1 cellular context compared by ENCODE assay signal in the genomic region with DNA sequence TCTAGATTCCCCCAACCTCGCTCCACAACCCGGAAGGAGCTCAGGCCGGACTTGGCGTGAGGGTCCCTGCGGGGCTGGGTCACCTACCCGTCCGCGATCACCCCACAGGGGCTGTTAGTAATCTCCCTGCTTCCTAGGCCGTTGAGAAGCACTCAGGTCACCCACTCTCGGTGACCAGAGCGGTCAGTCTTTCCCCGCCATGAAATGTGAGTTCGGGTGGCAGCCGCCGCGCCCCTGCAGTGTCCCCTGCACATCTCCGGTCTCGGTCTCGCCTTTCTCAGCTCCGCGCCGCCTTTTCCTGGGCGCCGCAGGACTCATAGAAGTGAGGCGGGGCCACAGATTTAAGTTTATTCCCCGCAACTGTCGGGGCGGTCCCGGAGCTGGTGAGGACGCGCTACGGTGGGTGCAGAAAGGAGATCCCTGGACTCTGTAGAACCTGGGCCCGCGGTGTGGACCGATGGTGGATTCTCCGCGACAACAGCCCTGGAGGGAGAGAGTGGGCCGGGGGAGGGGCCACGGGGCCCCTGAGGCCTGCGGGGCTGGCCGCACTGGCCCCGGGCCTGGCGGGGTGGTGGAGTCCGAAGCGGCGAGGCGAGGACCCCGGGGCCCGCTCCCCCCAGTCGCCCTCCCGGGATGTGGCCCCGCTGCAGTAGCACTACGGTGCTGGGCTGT.
TF ChIP-seq lines count a peak whose summit lies in the region.

No MANE protein-coding gene starts in this region.

TF ChIP-seq in K562, 482 proteins besides CTCF, POLR2A, EP300 and RAD21 (continued from another document):
- TF ChIP-seq ZNF830 (CRISPR knock-in tag; IDR thresholded peaks at IDR 0.05) (no peak), HOXB6 (CRISPR knock-in tag; IDR thresholded peaks at IDR 0.05; ENCODE audit: borderline replicate concordance) (no peak), ESRRA (IDR thresholded peaks at IDR 0.05; ENCODE audit: borderline replicate concordance, low read depth) (no peak), SMAD1 (IDR thresholded peaks at IDR 0.05; ENCODE audit: low read depth, low read length, partially characterized antibody) (no peak), ZFP36 (IDR thresholded peaks at IDR 0.05; ENCODE audit: low read depth, low read length, partially characterized antibody) (no peak)
- TF ChIP-seq, protein P1, sequence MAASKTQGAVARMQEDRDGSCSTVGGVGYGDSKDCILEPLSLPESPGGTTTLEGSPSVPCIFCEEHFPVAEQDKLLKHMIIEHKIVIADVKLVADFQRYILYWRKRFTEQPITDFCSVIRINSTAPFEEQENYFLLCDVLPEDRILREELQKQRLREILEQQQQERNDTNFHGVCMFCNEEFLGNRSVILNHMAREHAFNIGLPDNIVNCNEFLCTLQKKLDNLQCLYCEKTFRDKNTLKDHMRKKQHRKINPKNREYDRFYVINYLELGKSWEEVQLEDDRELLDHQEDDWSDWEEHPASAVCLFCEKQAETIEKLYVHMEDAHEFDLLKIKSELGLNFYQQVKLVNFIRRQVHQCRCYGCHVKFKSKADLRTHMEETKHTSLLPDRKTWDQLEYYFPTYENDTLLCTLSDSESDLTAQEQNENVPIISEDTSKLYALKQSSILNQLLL (CRISPR knock-in tag; IDR thresholded peaks at IDR 0.05; ENCODE audit: borderline replicate concordance) = no peak
- TF ChIP-seq, protein P2, sequence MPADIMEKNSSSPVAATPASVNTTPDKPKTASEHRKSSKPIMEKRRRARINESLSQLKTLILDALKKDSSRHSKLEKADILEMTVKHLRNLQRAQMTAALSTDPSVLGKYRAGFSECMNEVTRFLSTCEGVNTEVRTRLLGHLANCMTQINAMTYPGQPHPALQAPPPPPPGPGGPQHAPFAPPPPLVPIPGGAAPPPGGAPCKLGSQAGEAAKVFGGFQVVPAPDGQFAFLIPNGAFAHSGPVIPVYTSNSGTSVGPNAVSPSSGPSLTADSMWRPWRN (IDR thresholded peaks at IDR 0.05; ENCODE audit: low read depth) = no peak
